Comparison of ENCODE assay signal across 1 cellular context in the genomic region with DNA sequence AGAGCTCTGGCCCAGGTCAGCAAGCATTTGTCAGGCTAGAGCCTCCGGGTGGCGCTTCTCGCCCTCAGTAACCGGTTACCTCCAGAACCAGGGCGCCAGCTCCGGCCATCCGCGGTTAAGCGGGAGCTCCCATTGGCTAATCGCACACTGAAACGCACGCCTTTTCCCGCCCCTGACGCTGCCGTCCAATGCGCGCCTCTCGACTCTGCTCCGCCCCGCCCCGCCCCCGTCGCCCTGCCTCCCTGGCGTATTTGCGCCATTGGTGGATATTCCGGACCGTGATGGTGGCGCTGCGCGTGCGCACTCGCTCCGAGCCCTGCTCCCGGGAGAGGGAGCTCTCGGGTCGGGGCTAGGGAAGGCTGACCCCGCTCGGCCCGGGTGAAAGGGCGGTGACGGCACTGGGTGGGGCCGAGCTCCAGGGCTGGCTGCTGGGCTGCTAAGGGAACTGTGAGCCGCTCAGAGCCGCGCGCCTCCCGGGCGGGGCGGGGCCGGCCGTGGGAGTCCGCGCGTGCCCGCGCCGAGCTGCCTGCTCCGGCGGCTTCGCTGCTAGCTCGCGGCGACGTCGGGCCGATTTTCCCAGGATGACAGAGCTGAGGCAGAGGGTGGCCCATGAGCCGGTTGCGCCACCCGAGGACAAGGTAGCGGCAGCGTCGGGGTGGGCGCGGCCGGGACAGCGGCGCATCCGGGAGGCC.
TF ChIP-seq lines count a peak whose summit lies in the region.

CDS2 (plus strand) TSS at position 497 of the 692 bp plus-strand sequence; CDS start at position 582, 85 bp downstream.

TF ChIP-seq in liver, 16 proteins besides CTCF, POLR2A, EP300 and RAD21 (continued from another document):
- TF ChIP-seq REST (IDR thresholded peaks at IDR 0.05), result peak; percentile 79
- TF ChIP-seq, protein P1, sequence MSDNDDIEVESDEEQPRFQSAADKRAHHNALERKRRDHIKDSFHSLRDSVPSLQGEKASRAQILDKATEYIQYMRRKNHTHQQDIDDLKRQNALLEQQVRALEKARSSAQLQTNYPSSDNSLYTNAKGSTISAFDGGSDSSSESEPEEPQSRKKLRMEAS (IDR thresholded peaks at IDR 0.05), result no peak
- TF ChIP-seq FOXA1 (IDR thresholded peaks at IDR 0.05), result no peak
- peak; percentile 74 for TF ChIP-seq NR2F2 (IDR thresholded peaks at IDR 0.05)
- no peak for TF ChIP-seq FOXA2 (IDR thresholded peaks at IDR 0.05)
- peak; percentile 95 for TF ChIP-seq YY1 (IDR thresholded peaks at IDR 0.05)
